1 cellular context compared by ENCODE assay signal in the genomic region with DNA sequence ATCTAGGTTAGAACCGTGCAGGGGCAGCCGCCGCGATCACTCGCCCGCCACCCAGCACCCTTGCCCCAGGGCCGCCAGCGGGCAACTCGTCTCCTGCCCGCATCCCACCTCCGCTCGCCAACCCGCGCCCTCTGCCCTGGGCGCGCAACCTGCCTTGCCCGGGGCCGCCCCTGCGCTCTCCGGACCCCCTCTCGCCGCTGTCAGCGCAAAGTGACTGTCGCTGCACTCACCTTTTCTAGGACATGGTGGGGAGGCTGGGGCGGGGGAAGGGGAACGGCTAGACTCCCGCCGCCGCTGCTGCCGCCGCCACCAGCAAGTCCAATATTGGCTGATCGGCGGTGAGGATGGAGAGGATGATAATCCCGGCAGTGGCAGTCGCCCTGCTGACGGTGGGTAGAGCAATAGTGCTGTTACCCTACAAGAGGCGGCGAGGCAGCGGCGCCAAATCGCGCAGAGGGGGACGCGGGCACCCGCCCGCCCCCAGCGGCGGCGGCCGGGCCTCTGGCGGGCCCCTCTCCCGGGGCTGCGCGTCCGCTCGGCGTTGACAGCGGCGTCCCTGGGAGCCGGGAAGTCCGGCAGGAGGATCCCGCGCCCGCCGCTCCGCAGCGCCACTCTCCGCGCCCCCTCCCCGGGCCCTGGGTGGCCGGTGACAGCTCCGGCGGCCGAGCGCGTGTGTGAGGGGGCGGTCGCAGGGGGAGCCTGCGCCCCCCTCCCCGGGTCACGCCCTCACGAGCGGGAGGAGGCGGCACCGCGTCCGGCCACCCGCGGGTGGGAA.
TF ChIP-seq lines count a peak whose summit lies in the region.

No MANE protein-coding gene starts in this region.

TF ChIP-seq in K562, 482 proteins besides CTCF, POLR2A, EP300 and RAD21 (continued from another document):
- TF ChIP-seq, protein P1, sequence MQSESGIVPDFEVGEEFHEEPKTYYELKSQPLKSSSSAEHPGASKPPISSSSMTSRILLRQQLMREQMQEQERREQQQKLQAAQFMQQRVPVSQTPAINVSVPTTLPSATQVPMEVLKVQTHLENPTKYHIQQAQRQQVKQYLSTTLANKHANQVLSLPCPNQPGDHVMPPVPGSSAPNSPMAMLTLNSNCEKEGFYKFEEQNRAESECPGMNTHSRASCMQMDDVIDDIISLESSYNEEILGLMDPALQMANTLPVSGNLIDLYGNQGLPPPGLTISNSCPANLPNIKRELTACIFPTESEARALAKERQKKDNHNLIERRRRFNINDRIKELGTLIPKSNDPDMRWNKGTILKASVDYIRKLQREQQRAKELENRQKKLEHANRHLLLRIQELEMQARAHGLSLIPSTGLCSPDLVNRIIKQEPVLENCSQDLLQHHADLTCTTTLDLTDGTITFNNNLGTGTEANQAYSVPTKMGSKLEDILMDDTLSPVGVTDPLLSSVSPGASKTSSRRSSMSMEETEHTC (IDR thresholded peaks at IDR 0.05): no peak
- TF ChIP-seq TCF7L2 (IDR thresholded peaks at IDR 0.05; ENCODE audit: low read depth, low read length): no peak
- TF ChIP-seq, protein P2, sequence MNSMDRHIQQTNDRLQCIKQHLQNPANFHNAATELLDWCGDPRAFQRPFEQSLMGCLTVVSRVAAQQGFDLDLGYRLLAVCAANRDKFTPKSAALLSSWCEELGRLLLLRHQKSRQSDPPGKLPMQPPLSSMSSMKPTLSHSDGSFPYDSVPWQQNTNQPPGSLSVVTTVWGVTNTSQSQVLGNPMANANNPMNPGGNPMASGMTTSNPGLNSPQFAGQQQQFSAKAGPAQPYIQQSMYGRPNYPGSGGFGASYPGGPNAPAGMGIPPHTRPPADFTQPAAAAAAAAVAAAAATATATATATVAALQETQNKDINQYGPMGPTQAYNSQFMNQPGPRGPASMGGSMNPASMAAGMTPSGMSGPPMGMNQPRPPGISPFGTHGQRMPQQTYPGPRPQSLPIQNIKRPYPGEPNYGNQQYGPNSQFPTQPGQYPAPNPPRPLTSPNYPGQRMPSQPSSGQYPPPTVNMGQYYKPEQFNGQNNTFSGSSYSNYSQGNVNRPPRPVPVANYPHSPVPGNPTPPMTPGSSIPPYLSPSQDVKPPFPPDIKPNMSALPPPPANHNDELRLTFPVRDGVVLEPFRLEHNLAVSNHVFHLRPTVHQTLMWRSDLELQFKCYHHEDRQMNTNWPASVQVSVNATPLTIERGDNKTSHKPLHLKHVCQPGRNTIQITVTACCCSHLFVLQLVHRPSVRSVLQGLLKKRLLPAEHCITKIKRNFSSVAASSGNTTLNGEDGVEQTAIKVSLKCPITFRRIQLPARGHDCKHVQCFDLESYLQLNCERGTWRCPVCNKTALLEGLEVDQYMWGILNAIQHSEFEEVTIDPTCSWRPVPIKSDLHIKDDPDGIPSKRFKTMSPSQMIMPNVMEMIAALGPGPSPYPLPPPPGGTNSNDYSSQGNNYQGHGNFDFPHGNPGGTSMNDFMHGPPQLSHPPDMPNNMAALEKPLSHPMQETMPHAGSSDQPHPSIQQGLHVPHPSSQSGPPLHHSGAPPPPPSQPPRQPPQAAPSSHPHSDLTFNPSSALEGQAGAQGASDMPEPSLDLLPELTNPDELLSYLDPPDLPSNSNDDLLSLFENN (IDR thresholded peaks at IDR 0.05; ENCODE audit: low read depth in 2 of 2, low read length in 2 of 2): no peak
- TF ChIP-seq, protein P3, sequence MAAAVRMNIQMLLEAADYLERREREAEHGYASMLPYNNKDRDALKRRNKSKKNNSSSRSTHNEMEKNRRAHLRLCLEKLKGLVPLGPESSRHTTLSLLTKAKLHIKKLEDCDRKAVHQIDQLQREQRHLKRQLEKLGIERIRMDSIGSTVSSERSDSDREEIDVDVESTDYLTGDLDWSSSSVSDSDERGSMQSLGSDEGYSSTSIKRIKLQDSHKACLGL (CRISPR knock-in tag; IDR thresholded peaks at IDR 0.05; ENCODE audit: borderline replicate concordance, poor library complexity, severe bottlenecking): no peak
TF ChIP-seq in K562: peak in this region for 0.
